14 cellular contexts compared by ENCODE assay signal in the genomic region with DNA sequence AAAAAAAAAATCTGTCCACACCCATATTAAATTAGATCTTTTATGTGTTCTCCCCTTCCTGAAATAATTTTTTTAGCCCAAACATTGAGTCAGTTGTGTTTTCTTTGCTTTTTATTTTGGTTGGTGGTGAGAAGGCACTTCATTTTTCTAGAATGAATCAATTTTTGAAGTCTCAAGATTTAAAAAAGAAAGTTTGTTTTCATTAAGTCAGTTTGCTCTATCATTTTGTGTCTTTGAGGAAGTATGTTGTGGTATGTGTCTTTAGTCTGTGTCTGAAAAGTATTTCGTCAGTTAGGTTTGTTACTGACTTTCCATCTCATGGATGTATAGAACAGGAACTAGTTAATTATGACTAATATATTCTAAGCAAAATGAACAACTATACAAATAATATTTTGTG. TPM values are rescaled to one million over a fixed set of nuclear protein-coding genes. Genes with fewer than 3 reads are reported as not detected.
DNase-seq lines count a peak whose midpoint lies in the region; FAIRE-seq and TF ChIP-seq lines count a peak whose summit lies in the region.
"Had no signal": no experiment of that assay in that cellular context is flagged by ENCODE, and none has a peak within 500 bp of the region (broad histone marks: within the 10 kb centered on the region; RNA-seq: fewer than 3 reads in every experiment).

No MANE protein-coding gene starts in this region.

- H3K27ac ChIP-seq in astrocyte (ENCODE audit: low read depth, low read length) (peak overlapping the region; percentile 88), mesodermal cell (ENCODE audit: low read depth, low read length, severe bottlenecking) (peak overlapping the region; percentile 98)
- H3K27ac ChIP-seq: esophagus muscularis mucosa had no signal

- peaks cover 86% of the 10 kb centered on the region for H3K79me2 ChIP-seq in astrocyte (ENCODE audit: insufficient read depth, low read length)

- peak overlapping the region; percentile 99 for H3K4me2 ChIP-seq in astrocyte (ENCODE audit: low read length)

- H3K27ac Mint-ChIP-seq in astrocyte (ENCODE audit: unreplicated experiment) = peak overlapping the region; percentile 86

- peaks cover 26% of the 10 kb centered on the region for H4K20me1 ChIP-seq in astrocyte (ENCODE audit: insufficient read depth, low read length)

- H3K9me3 Mint-ChIP-seq in astrocyte (ENCODE audit: unreplicated experiment) = peaks cover 1% of the 10 kb centered on the region

- peak overlapping the region; percentile 96 for H3K9ac ChIP-seq in astrocyte (ENCODE audit: low read length)

- peak overlapping the region; percentile 93 for H3K4me3 Mint-ChIP-seq in astrocyte (ENCODE audit: unreplicated experiment)

- no CpG with 5 or more reads among the region's 1 CpG for WGBS in mesodermal cell (ENCODE audit: insufficient coverage in 2 of 2), 2 experiments

- H3K27me3 ChIP-seq in BJ (ENCODE audit: control insufficient read depth, insufficient read depth, low read length) (peaks cover 21% of the 10 kb centered on the region), astrocyte (ENCODE audit: insufficient read depth, low read length) (no peaks in the 10 kb centered on the region)

- TF ChIP-seq CTCF in BJ (IDR thresholded peaks at IDR 0.05; ENCODE audit: insufficient read depth, low read depth, low read length) (no peak), astrocyte (IDR thresholded peaks at IDR 0.05; ENCODE audit: insufficient read depth, low read depth, low read length) (no peak)

- H3K4me1 Mint-ChIP-seq in astrocyte (ENCODE audit: low read depth, unreplicated experiment) = peaks cover 18% of the 10 kb centered on the region

- H3K36me3 Mint-ChIP-seq in astrocyte (ENCODE audit: low read depth, unreplicated experiment) = peaks cover 17% of the 10 kb centered on the region

- H3K4me3 ChIP-seq in BJ (ENCODE audit: low read depth, low read length) (peak overlapping the region; percentile 4; the same call in 1 of the 2 replicates), astrocyte (ENCODE audit: insufficient read depth, low read depth, low read length) (peak overlapping the region; percentile 90), mesodermal cell (ENCODE audit: extremely low read depth, insufficient read depth, low read length, poor library complexity, severe bottlenecking) (peak overlapping the region; percentile 97)
- H3K4me3 ChIP-seq: esophagus muscularis mucosa had no signal

- peak; percentile 43 for FAIRE-seq in astrocyte (lab: Jason Lieb, UNC)
- FAIRE-seq: GM19239 had no signal

- H2AFZ ChIP-seq in astrocyte (ENCODE audit: low read depth, low read length) = no peak overlapping the region

- H3K36me3 ChIP-seq in BJ (ENCODE audit: control insufficient read depth, insufficient read depth, low read length) = no peaks in the 10 kb centered on the region
- peaks cover 10% of the 10 kb centered on the region for H3K36me3 ChIP-seq in astrocyte (ENCODE audit: insufficient read depth, low read length)
- H3K36me3 ChIP-seq in mesodermal cell (ENCODE audit: control insufficient read depth, insufficient read depth, low read length) = peaks cover 44% of the 10 kb centered on the region
- H3K36me3 ChIP-seq: esophagus muscularis mucosa had no signal

- POLR2A ChIA-PET in BJ (lab: Charles Lee) = no interaction called here

- DNase-seq in BJ (ENCODE audit: low read depth) (no peak), LHCN-M2 (ENCODE audit: low read depth) (peak; percentile 60), astrocyte (ENCODE audit: low read depth) (peak; percentile 53), RKO (ENCODE audit: low spot score) (no peak), amygdala (lab: John Stamatoyannopoulos, UW) (no peak), germinal center (ENCODE audit: low spot score) (no peak), NCI-H2107 (lab: John Stamatoyannopoulos, UW) (no peak)
- DNase-seq: NCI-H1694; nucleus accumbens; stimulated activated CD4-positive, alpha-beta T cell treated with anti-CD3 and anti-CD28 coated beads, Interleukin-4, amount 100 ng/mL, for 24 hours had no signal

- H3K27me3 Mint-ChIP-seq in astrocyte (ENCODE audit: low read depth, unreplicated experiment) = no peaks in the 10 kb centered on the region

- no peaks in the 10 kb centered on the region for H3K9me3 ChIP-seq in astrocyte (ENCODE audit: insufficient read depth, low read depth, low read length)
- H3K9me3 ChIP-seq in mesodermal cell (ENCODE audit: control insufficient read depth, low read length) = no peaks in the 10 kb centered on the region
- H3K9me3 ChIP-seq: esophagus muscularis mucosa had no signal

- CTCF ChIA-PET in BJ (lab: Yijun Ruan, JAX) = interaction anchor here (1.4 to 3.6 kb wide), 3 partner anchors 14 to 186 kb away, joined by 3 to 30 read pairs (median 3); no protein-coding TSS in a partner anchor

- H3K4me1 ChIP-seq in astrocyte (ENCODE audit: insufficient read depth, low read length) = peaks cover 17% of the 10 kb centered on the region
- H3K4me1 ChIP-seq in mesodermal cell (ENCODE audit: control insufficient read depth, insufficient read depth, low read length, poor library complexity, severe bottlenecking) = peaks cover 15% of the 10 kb centered on the region

RNA-seq across cellular contexts. Expression of gene IGF2BP1, which starts 3.8 kb away (rescaled TPM):
- polyA plus RNA-seq in BJ (2011; rRNA removed) = 3.7 and 5.3 TPM in 2 replicates
- 7.1 and 11.8 TPM in 2 replicates for polyA minus RNA-seq in BJ (2011; rRNA and poly(A)+ RNA removed)
- 5.6 and 6.4 TPM in 2 replicates for total RNA-seq in LHCN-M2 (2014; rRNA removed)
- polyA plus RNA-seq in LHCN-M2 (2012) = 22.1 TPM
- total RNA-seq in astrocyte = 241 and 260 TPM in 2 replicates
- polyA plus RNA-seq in mesodermal cell (2013, experiment 1 of 2) = 132 TPM
- polyA plus RNA-seq in mesodermal cell (2013, experiment 2 of 2) = 126 TPM
- total RNA-seq: esophagus muscularis mucosa had no signal
- polyA plus RNA-seq: CD14-positive monocyte had no signal

RNA-seq across cellular contexts. Expression of gene GIP, which starts 32.5 kb away (rescaled TPM):
- polyA plus RNA-seq in BJ (2011; rRNA removed) = 0.12 and 0.16 TPM in 2 replicates
- polyA minus RNA-seq in BJ (2011; rRNA and poly(A)+ RNA removed) = not detected in 2 replicates
- total RNA-seq in LHCN-M2 (2014; rRNA removed) = not detected in 2 replicates
- 1.2 TPM for polyA plus RNA-seq in LHCN-M2 (2012)
- not detected in 2 replicates for total RNA-seq in astrocyte
- 0.77 TPM for polyA plus RNA-seq in mesodermal cell (2013, experiment 1 of 2)
- polyA plus RNA-seq in mesodermal cell (2013, experiment 2 of 2) = 1.3 TPM
- total RNA-seq: esophagus muscularis mucosa had no signal
- polyA plus RNA-seq: CD14-positive monocyte had no signal

RNA-seq across cellular contexts. Expression of gene SNF8, which starts 56.3 kb away (rescaled TPM):
- 104 and 113 TPM in 2 replicates for polyA plus RNA-seq in BJ (2011; rRNA removed)
- polyA minus RNA-seq in BJ (2011; rRNA and poly(A)+ RNA removed) = 58.2 and 70.7 TPM in 2 replicates
- total RNA-seq in LHCN-M2 (2014; rRNA removed) = 135 and 146 TPM in 2 replicates
- polyA plus RNA-seq in LHCN-M2 (2012) = 270 TPM
- total RNA-seq in astrocyte = 162 and 168 TPM in 2 replicates
- 163 TPM for polyA plus RNA-seq in mesodermal cell (2013, experiment 1 of 2)
- polyA plus RNA-seq in mesodermal cell (2013, experiment 2 of 2) = 133 TPM

Comparison
In these comparisons a context has a peak if more than half of its experiments do, and no peak if none do; other contexts are left out.
1. DNase-seq: peak in LHCN-M2 (single experiment) and astrocyte (single experiment); none in BJ (single experiment), RKO (single experiment), amygdala (0 of 56), germinal center (single experiment) and NCI-H2107 (single experiment).
2. H3K4me3 ChIP-seq: peak in every context shown above with its lines; median percentile 97 in mesodermal cell; 90 in astrocyte; 4 in BJ.
3. RNA of gene IGF2BP1, which starts 3.8 kb away (total RNA-seq): 241 to 260 TPM in astrocyte; 5.6 to 6.4 TPM in LHCN-M2; every median in the first group is over 10 times any median in the second.